ENCODE assay signal across 2 cellular contexts in the genomic region with DNA sequence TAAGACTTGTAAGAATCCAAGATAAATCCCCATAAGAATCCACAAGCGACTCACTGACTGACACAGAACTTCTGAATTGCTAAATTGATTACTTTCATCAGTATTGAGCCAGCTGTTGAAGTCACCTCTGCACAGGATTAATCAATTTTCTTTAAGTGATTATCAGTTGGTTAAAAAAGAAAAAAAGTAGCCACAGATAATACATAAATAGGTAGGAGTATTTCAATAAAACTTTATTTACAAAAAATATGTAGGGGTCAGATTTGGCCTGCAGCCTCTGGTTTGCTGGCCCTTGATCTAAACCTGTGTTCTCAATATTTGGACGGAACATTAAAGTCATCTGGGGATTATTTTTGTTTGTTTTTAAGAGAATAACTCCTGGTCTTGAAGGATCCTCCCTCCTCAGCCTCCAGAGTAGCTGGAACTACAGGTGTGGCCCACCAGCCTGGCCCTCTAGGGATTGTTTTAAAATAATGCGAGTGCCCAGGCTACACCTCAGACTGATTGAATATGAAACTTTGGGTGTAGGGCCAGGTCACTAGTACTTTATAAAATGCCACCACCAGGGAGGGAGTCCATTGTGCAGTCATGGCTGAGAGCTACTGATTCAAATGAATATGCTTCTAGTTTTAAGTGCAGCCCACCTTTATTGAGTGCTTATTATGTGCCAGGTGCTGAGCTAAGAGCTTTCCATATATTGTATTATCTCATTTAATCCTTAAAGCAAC.
TF ChIP-seq lines count a peak whose summit lies in the region.

No MANE protein-coding gene starts in this region.

TF ChIP-seq in HCT116, 20 proteins besides CTCF, POLR2A, EP300 and RAD21:
- TF ChIP-seq SRF (IDR thresholded peaks at IDR 0.05; ENCODE audit: low read depth) (no peak), EZH2phosphoT487 (IDR thresholded peaks at IDR 0.05; ENCODE audit: borderline replicate concordance) (no peak), ZFX (IDR thresholded peaks at IDR 0.05) (no peak), JUND (IDR thresholded peaks at IDR 0.05) (no peak), ATF3 (IDR thresholded peaks at IDR 0.05) (no peak), ZNF274 (IDR thresholded peaks at IDR 0.05; ENCODE audit: low read depth, low read length) (no peak), TCF7L2 (IDR thresholded peaks at IDR 0.05; ENCODE audit: borderline replicate concordance, extremely low read depth, insufficient read depth, insufficient read length) (no peak), ELF1 (IDR thresholded peaks at IDR 0.05; ENCODE audit: borderline replicate concordance, low read depth) (no peak), POLR2AphosphoS5 (IDR thresholded peaks at IDR 0.05; ENCODE audit: low read depth, low read length) (no peak), CEBPB (IDR thresholded peaks at IDR 0.05; ENCODE audit: low read depth) (no peak), SP1 (IDR thresholded peaks at IDR 0.05; ENCODE audit: low read depth) (no peak), ZBTB33 (IDR thresholded peaks at IDR 0.05; ENCODE audit: extremely low read depth, insufficient replicate concordance, low read length) (no peak), SIN3A (IDR thresholded peaks at IDR 0.05; ENCODE audit: low read depth) (no peak), EZH2 (IDR thresholded peaks at IDR 0.05) (no peak), CBX3 (IDR thresholded peaks at IDR 0.05; ENCODE audit: low read depth) (no peak), FOSL1 (IDR thresholded peaks at IDR 0.05; ENCODE audit: low read depth) (no peak), EGR1 (IDR thresholded peaks at IDR 0.05; ENCODE audit: low read depth) (no peak)
- TF ChIP-seq, protein P1, sequence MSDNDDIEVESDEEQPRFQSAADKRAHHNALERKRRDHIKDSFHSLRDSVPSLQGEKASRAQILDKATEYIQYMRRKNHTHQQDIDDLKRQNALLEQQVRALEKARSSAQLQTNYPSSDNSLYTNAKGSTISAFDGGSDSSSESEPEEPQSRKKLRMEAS (IDR thresholded peaks at IDR 0.05) = no peak
- TF ChIP-seq, protein P2, sequence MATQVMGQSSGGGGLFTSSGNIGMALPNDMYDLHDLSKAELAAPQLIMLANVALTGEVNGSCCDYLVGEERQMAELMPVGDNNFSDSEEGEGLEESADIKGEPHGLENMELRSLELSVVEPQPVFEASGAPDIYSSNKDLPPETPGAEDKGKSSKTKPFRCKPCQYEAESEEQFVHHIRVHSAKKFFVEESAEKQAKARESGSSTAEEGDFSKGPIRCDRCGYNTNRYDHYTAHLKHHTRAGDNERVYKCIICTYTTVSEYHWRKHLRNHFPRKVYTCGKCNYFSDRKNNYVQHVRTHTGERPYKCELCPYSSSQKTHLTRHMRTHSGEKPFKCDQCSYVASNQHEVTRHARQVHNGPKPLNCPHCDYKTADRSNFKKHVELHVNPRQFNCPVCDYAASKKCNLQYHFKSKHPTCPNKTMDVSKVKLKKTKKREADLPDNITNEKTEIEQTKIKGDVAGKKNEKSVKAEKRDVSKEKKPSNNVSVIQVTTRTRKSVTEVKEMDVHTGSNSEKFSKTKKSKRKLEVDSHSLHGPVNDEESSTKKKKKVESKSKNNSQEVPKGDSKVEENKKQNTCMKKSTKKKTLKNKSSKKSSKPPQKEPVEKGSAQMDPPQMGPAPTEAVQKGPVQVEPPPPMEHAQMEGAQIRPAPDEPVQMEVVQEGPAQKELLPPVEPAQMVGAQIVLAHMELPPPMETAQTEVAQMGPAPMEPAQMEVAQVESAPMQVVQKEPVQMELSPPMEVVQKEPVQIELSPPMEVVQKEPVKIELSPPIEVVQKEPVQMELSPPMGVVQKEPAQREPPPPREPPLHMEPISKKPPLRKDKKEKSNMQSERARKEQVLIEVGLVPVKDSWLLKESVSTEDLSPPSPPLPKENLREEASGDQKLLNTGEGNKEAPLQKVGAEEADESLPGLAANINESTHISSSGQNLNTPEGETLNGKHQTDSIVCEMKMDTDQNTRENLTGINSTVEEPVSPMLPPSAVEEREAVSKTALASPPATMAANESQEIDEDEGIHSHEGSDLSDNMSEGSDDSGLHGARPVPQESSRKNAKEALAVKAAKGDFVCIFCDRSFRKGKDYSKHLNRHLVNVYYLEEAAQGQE (IDR thresholded peaks at IDR 0.05; ENCODE audit: low read depth) = no peak

TF ChIP-seq in SK-N-SH treated with all-trans-retinoic acid at 6 μM for 48 hours, 23 proteins besides CTCF, POLR2A, EP300 and RAD21:
- TF ChIP-seq SNAI2 (CRISPR knock-in tag; IDR thresholded peaks at IDR 0.05) = no peak
- no peak for TF ChIP-seq ESRRG (CRISPR knock-in tag; IDR thresholded peaks at IDR 0.05)
- TF ChIP-seq ISL1 (CRISPR knock-in tag; IDR thresholded peaks at IDR 0.05) = no peak
- no peak for TF ChIP-seq TCF4 (CRISPR knock-in tag; IDR thresholded peaks at IDR 0.05; ENCODE audit: borderline replicate concordance)
- TF ChIP-seq BACH2 (CRISPR knock-in tag; IDR thresholded peaks at IDR 0.05; ENCODE audit: borderline replicate concordance) = no peak
- TF ChIP-seq ZNF8 (CRISPR knock-in tag; IDR thresholded peaks at IDR 0.05) = no peak
- TF ChIP-seq ARNTL (CRISPR knock-in tag; IDR thresholded peaks at IDR 0.05; ENCODE audit: borderline replicate concordance, low read depth) = no peak
- TF ChIP-seq PPARA (CRISPR knock-in tag; IDR thresholded peaks at IDR 0.05; ENCODE audit: borderline replicate concordance) = no peak
TF ChIP-seq in SK-N-SH treated with all-trans-retinoic acid at 6 μM for 48 hours: peak in this region for 0.
